Comparison of ENCODE assay signal across 1 cellular context in the genomic region with DNA sequence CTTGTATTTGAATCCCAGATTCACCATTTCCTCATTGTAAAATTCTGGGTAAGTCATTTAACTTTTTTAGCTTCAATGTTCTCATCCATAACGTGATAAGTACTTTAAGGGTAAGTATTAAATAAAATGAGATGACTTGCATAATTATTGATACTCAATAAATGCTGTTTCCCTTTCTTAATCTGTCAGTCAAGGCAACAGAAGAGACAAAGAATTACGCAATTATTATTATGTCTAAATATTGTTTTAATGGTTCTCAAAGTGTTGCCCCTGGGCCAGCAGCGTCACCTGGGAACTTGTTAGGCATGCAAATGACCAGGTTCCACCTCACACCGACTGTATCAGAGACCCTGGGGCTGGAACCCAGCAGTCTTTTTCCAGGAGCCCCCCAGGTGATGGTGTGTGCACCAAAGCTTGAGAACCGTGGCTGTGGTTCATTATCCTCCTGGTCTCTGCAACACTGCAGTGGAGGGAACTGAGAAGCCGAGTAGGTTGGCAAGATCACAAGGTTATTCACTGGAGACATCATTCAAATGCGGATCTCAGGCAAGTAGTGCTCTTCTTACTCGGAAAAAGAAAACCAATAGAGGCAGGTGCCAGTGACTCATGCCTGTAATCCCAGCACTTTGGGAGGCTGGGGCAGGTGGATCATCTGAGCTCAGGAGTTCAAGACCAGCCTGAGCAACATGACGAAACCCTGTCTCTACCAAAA.
TF ChIP-seq lines count a peak whose summit lies in the region.

No MANE protein-coding gene starts in this region.

TF ChIP-seq in WTC11, 78 proteins besides CTCF, POLR2A, EP300 and RAD21 (continued from another document):
- TF ChIP-seq, protein P1, sequence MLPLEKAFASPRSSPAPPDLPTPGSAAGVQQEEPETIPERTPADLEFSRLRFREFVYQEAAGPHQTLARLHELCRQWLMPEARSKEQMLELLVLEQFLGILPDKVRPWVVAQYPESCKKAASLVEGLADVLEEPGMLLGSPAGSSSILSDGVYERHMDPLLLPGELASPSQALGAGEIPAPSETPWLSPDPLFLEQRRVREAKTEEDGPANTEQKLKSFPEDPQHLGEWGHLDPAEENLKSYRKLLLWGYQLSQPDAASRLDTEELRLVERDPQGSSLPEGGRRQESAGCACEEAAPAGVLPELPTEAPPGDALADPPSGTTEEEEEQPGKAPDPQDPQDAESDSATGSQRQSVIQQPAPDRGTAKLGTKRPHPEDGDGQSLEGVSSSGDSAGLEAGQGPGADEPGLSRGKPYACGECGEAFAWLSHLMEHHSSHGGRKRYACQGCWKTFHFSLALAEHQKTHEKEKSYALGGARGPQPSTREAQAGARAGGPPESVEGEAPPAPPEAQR (CRISPR knock-in tag; IDR thresholded peaks at IDR 0.05) = no peak
- no peak for TF ChIP-seq FOXK1 (CRISPR knock-in tag; IDR thresholded peaks at IDR 0.05)
- TF ChIP-seq, protein P2, sequence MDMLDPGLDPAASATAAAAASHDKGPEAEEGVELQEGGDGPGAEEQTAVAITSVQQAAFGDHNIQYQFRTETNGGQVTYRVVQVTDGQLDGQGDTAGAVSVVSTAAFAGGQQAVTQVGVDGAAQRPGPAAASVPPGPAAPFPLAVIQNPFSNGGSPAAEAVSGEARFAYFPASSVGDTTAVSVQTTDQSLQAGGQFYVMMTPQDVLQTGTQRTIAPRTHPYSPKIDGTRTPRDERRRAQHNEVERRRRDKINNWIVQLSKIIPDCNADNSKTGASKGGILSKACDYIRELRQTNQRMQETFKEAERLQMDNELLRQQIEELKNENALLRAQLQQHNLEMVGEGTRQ (CRISPR knock-in tag; IDR thresholded peaks at IDR 0.05) = no peak
- TF ChIP-seq, protein P3, sequence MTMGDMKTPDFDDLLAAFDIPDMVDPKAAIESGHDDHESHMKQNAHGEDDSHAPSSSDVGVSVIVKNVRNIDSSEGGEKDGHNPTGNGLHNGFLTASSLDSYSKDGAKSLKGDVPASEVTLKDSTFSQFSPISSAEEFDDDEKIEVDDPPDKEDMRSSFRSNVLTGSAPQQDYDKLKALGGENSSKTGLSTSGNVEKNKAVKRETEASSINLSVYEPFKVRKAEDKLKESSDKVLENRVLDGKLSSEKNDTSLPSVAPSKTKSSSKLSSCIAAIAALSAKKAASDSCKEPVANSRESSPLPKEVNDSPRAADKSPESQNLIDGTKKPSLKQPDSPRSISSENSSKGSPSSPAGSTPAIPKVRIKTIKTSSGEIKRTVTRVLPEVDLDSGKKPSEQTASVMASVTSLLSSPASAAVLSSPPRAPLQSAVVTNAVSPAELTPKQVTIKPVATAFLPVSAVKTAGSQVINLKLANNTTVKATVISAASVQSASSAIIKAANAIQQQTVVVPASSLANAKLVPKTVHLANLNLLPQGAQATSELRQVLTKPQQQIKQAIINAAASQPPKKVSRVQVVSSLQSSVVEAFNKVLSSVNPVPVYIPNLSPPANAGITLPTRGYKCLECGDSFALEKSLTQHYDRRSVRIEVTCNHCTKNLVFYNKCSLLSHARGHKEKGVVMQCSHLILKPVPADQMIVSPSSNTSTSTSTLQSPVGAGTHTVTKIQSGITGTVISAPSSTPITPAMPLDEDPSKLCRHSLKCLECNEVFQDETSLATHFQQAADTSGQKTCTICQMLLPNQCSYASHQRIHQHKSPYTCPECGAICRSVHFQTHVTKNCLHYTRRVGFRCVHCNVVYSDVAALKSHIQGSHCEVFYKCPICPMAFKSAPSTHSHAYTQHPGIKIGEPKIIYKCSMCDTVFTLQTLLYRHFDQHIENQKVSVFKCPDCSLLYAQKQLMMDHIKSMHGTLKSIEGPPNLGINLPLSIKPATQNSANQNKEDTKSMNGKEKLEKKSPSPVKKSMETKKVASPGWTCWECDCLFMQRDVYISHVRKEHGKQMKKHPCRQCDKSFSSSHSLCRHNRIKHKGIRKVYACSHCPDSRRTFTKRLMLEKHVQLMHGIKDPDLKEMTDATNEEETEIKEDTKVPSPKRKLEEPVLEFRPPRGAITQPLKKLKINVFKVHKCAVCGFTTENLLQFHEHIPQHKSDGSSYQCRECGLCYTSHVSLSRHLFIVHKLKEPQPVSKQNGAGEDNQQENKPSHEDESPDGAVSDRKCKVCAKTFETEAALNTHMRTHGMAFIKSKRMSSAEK (CRISPR knock-in tag; IDR thresholded peaks at IDR 0.05; ENCODE audit: borderline replicate concordance) = no peak
- TF ChIP-seq IRF2 (CRISPR knock-in tag; IDR thresholded peaks at IDR 0.05; ENCODE audit: borderline replicate concordance, low read depth) = no peak
- TF ChIP-seq, protein P4, sequence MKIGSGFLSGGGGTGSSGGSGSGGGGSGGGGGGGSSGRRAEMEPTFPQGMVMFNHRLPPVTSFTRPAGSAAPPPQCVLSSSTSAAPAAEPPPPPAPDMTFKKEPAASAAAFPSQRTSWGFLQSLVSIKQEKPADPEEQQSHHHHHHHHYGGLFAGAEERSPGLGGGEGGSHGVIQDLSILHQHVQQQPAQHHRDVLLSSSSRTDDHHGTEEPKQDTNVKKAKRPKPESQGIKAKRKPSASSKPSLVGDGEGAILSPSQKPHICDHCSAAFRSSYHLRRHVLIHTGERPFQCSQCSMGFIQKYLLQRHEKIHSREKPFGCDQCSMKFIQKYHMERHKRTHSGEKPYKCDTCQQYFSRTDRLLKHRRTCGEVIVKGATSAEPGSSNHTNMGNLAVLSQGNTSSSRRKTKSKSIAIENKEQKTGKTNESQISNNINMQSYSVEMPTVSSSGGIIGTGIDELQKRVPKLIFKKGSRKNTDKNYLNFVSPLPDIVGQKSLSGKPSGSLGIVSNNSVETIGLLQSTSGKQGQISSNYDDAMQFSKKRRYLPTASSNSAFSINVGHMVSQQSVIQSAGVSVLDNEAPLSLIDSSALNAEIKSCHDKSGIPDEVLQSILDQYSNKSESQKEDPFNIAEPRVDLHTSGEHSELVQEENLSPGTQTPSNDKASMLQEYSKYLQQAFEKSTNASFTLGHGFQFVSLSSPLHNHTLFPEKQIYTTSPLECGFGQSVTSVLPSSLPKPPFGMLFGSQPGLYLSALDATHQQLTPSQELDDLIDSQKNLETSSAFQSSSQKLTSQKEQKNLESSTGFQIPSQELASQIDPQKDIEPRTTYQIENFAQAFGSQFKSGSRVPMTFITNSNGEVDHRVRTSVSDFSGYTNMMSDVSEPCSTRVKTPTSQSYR (CRISPR knock-in tag; IDR thresholded peaks at IDR 0.05) = no peak
- TF ChIP-seq, protein P5, sequence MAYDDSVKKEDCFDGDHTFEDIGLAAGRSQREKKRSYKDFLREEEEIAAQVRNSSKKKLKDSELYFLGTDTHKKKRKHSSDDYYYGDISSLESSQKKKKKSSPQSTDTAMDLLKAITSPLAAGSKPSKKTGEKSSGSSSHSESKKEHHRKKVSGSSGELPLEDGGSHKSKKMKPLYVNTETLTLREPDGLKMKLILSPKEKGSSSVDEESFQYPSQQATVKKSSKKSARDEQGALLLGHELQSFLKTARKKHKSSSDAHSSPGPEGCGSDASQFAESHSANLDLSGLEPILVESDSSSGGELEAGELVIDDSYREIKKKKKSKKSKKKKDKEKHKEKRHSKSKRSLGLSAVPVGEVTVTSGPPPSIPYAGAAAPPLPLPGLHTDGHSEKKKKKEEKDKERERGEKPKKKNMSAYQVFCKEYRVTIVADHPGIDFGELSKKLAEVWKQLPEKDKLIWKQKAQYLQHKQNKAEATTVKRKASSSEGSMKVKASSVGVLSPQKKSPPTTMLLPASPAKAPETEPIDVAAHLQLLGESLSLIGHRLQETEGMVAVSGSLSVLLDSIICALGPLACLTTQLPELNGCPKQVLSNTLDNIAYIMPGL (CRISPR knock-in tag; IDR thresholded peaks at IDR 0.05) = no peak
